Comparison of ENCODE assay signal across 8 cellular contexts in genomic region chr3:157174265-157174615, GRCh38. TPM values are rescaled to one million over a fixed set of nuclear protein-coding genes. Genes with fewer than 3 reads are reported as not detected.
DNase-seq lines count a peak whose midpoint lies in the region; ATAC-seq and TF ChIP-seq lines count a peak whose summit lies in the region.

No MANE protein-coding gene starts in this region.

- H3K27me3 ChIP-seq in KMS-11 (ENCODE audit: insufficient read depth, low read depth) (no peaks in the 10 kb centered on the region), gastroesophageal sphincter (no peaks in the 10 kb centered on the region)

- no peaks in the 10 kb centered on the region for H3K9me3 ChIP-seq in gastroesophageal sphincter

- H3K4me1 ChIP-seq in KMS-11 (ENCODE audit: low read depth, poor library complexity, severe bottlenecking) (peaks cover 32% of the 10 kb centered on the region), gastroesophageal sphincter (peaks cover 5 to 30% (median 6%) of the 10 kb centered on the region in 3 donors)

- H3K4me3 ChIP-seq in KMS-11 (IDR thresholded peaks at IDR 0.05; ENCODE audit: insufficient read depth, low read depth, low read length) (peak overlapping the region; percentile 88), gastroesophageal sphincter (peak overlapping the region; percentile 36 to 55)

- TF ChIP-seq EP300 in gastroesophageal sphincter (IDR thresholded peaks at IDR 0.05): no peak

- H3K27ac ChIP-seq in KMS-11 (peak overlapping the region; percentile 95), gastroesophageal sphincter (peak overlapping the region; percentile 80 to 98 (median 96))

- no peaks in the 10 kb centered on the region for H3K27me3 Mint-ChIP-seq in activated T-cell treated with anti-CD3 and anti-CD28 coated beads, Interleukin-2, amount 50 U/mL, for 24 hours

- H3K36me3 Mint-ChIP-seq in activated T-cell treated with anti-CD3 and anti-CD28 coated beads, Interleukin-2, amount 50 U/mL, for 24 hours (ENCODE audit: low read depth): peaks cover 32% of the 10 kb centered on the region

- peak overlapping the region; percentile 95 for H3K4me2 ChIP-seq in KMS-11

- 0 to 17% methylated on average over 7 to 12 of the region's 13 CpGs for WGBS in gastroesophageal sphincter (ENCODE audit: low coverage in 1 of 2), 2 donors

- peaks cover 3% of the 10 kb centered on the region for H3K9me3 Mint-ChIP-seq in activated T-cell treated with anti-CD3 and anti-CD28 coated beads, Interleukin-2, amount 50 U/mL, for 24 hours

- peak overlapping the region; percentile 99 for H3K27ac Mint-ChIP-seq in activated T-cell treated with anti-CD3 and anti-CD28 coated beads, Interleukin-2, amount 50 U/mL, for 24 hours

- intact Hi-C loops in posterior vena cava (cut with DNase I): loop anchor here in 1 of 2 donors (2.0 kb wide), 1 partner anchor 13 kb away; the partner anchor contains the start of gene CCNL1

- H2AFZ ChIP-seq in KMS-11 (ENCODE audit: low read depth): peak overlapping the region; percentile 89

- TF ChIP-seq CTCF in KMS-11 (conservative IDR thresholded peaks at IDR 0.05; ENCODE audit: low read depth, low read length) (no peak), gastroesophageal sphincter (IDR thresholded peaks at IDR 0.05) (no peak)

- no peak for TF ChIP-seq POLR2A in gastroesophageal sphincter (IDR thresholded peaks at IDR 0.05)

- no peaks in the 10 kb centered on the region for H4K20me1 ChIP-seq in KMS-11 (ENCODE audit: insufficient read depth)

- peak; percentile 45 for DNase-seq in NCI-H510A treated with DMSO at 0.1 percent for 48 hours (lab: John Stamatoyannopoulos, UW)
- no peak for DNase-seq in NCI-H510A (lab: John Stamatoyannopoulos, UW)
- peak; percentile 54 for DNase-seq in activated T-cell treated with anti-CD3 and anti-CD28 coated beads, Interleukin-2, amount 50 U/mL, for 24 hours
- peak; percentile 85 for DNase-seq in posterior vena cava (ENCODE audit: low spot score)
- DNase-seq in KG1 (lab: John Stamatoyannopoulos, UW): no peak

- H3K36me3 ChIP-seq in KMS-11 (ENCODE audit: insufficient read depth): no peaks in the 10 kb centered on the region
- H3K36me3 ChIP-seq in gastroesophageal sphincter: peaks cover 0 to 10% of the 10 kb centered on the region in 2 donors

- peak overlapping the region; percentile 87 for H3K4me3 Mint-ChIP-seq in activated T-cell treated with anti-CD3 and anti-CD28 coated beads, Interleukin-2, amount 50 U/mL, for 24 hours

- H3K4me1 Mint-ChIP-seq in activated T-cell treated with anti-CD3 and anti-CD28 coated beads, Interleukin-2, amount 50 U/mL, for 24 hours (ENCODE audit: low read depth): peaks cover 30% of the 10 kb centered on the region

- peaks cover 10% of the 10 kb centered on the region; the same call in 1 of the 2 replicates for H3K79me2 ChIP-seq in KMS-11 (ENCODE audit: insufficient read depth, low read depth)

- peak; percentile 2 for ATAC-seq in gastroesophageal sphincter
- no peak for ATAC-seq in HG03097 (IDR thresholded peaks at IDR 0.05; ENCODE audit: low FRiP score, unreplicated experiment)

- H3K9ac ChIP-seq in KMS-11: peak overlapping the region; percentile 84

RNA-seq across cellular contexts. Expression of gene CCNL1, which starts 14.3 kb away (rescaled TPM):
- total RNA-seq in gastroesophageal sphincter (100 to 1,000 TPM in 2 of 4 donors, 10 to 100 TPM in 2; 32.7 to 211 (median 92.6) TPM), posterior vena cava (100 to 1,000 TPM in 1 of 2 donors, 10 to 100 TPM in 1; 84.5 to 125 TPM)

Comparison
In these comparisons a context has a peak if more than half of its experiments do, and no peak if none do; other contexts are left out.
1. DNase-seq: peak in NCI-H510A treated with DMSO at 0.1 percent for 48 hours (single experiment), activated T-cell treated with anti-CD3 and anti-CD28 coated beads, Interleukin-2, amount 50 U/mL, for 24 hours (single experiment) and posterior vena cava (single experiment); none in NCI-H510A (single experiment) and KG1 (single experiment).